19 cellular contexts compared by ENCODE assay signal in the genomic region with DNA sequence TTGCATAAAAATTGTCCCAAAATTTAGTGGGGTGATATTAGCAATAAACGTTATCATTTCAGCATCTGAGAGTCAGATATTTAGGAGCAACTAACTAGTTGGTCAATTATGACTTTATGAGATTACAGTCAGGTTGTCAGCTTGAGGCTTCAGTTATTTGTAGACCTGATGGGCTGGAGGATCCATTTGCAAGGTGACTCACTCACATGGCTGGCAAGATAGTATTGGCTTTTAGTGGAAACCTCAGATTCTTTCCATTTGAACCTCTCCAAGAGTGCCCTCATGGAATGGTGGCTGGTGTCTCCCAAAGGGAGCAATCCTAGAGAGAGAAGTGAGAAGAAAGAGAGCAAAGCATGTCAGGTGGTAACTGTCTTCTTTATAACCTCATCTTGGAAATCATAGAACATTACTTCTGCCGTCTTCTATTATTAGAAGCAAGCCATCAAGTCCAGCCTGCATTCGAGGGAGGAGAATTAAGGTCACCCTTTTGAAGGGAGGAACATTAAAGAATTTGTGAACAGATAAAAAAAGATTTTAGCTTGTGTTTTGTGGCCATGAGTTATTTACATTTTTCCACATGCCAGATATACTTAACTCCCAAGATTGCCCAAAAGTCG.
DNase-seq lines count a peak whose midpoint lies in the region; ATAC-seq and TF ChIP-seq lines count a peak whose summit lies in the region.
"Had no signal": no experiment of that assay in that cellular context is flagged by ENCODE, and none has a peak within 500 bp of the region (broad histone marks: within the 10 kb centered on the region; RNA-seq: fewer than 3 reads in every experiment).

No MANE protein-coding gene starts in this region.

- no peaks in the 10 kb centered on the region for H3K9me3 ChIP-seq in CD4-positive, alpha-beta T cell (ENCODE audit: control insufficient read depth, low read length)
- H3K9me3 ChIP-seq in CD8-positive, alpha-beta T cell (ENCODE audit: low read length) = no peaks in the 10 kb centered on the region
- no peaks in the 10 kb centered on the region for H3K9me3 ChIP-seq in neutrophil
- H3K9me3 ChIP-seq: MG63 had no signal

- no peak for TF ChIP-seq CTCF in CD4-positive, alpha-beta T cell (IDR thresholded peaks at IDR 0.05)
- no peak for TF ChIP-seq CTCF in CD8-positive, alpha-beta T cell (IDR thresholded peaks at IDR 0.05)
- TF ChIP-seq CTCF in neutrophil (IDR thresholded peaks at IDR 0.05) = no peak

- no peaks in the 10 kb centered on the region for H3K27me3 ChIP-seq in CD4-positive, alpha-beta T cell (ENCODE audit: control insufficient read depth, insufficient read depth, low read length)
- no peaks in the 10 kb centered on the region for H3K27me3 ChIP-seq in CD8-positive, alpha-beta T cell (ENCODE audit: insufficient read depth, low read length)
- H3K27me3 ChIP-seq in neutrophil = no peaks in the 10 kb centered on the region
- H3K27me3 ChIP-seq: MG63 had no signal

- H3K27me3 Mint-ChIP-seq in CD4-positive, alpha-beta T cell = no peaks in the 10 kb centered on the region
- H3K27me3 Mint-ChIP-seq in CD8-positive, alpha-beta T cell (ENCODE audit: low read depth) = no peaks in the 10 kb centered on the region
- H3K27me3 Mint-ChIP-seq: B cell; CD4-positive, CD25-positive, alpha-beta regulatory T cell had no signal

- DNase-seq in CD4-positive, alpha-beta T cell = no peak
- DNase-seq in CD8-positive, alpha-beta T cell = no peak
- DNase-seq in amniotic epithelial cell (ENCODE audit: low read depth) (peak; percentile 25), SIG-M5 (lab: John Stamatoyannopoulos, UW) (no peak)
- DNase-seq: CD4-positive, CD25-positive, alpha-beta regulatory T cell; DMS79; GDM1; GOT3; MG63; NCI-H1105; NCI-H1694; NCI-H510A treated with DMSO at 0.1 percent for 48 hours; PC-9 had no signal

- H3K4me3 Mint-ChIP-seq in CD4-positive, alpha-beta T cell = no peak overlapping the region
- no peak overlapping the region for H3K4me3 Mint-ChIP-seq in CD8-positive, alpha-beta T cell
- H3K4me3 Mint-ChIP-seq: B cell had no signal

- H3K27ac ChIP-seq in CD4-positive, alpha-beta T cell (ENCODE audit: low read depth, low read length) = no peak overlapping the region
- no peak overlapping the region for H3K27ac ChIP-seq in CD8-positive, alpha-beta T cell (ENCODE audit: low read depth, low read length)
- peak overlapping the region; percentile 8 for H3K27ac ChIP-seq in neutrophil
- H3K27ac ChIP-seq: PC-9 had no signal

- H3K9me3 Mint-ChIP-seq in CD4-positive, alpha-beta T cell = no peaks in the 10 kb centered on the region
- no peaks in the 10 kb centered on the region for H3K9me3 Mint-ChIP-seq in CD8-positive, alpha-beta T cell
- H3K9me3 Mint-ChIP-seq: CD4-positive, CD25-positive, alpha-beta regulatory T cell had no signal

- no peak overlapping the region for H3K4me3 ChIP-seq in CD8-positive, alpha-beta T cell (ENCODE audit: low read depth, low read length)
- H3K4me3 ChIP-seq in neutrophil (ENCODE audit: low read depth in 1 of 2, low read length in 1 of 2) = no peak overlapping the region
- H3K4me3 ChIP-seq: GM12878, MG63, PC-9 had no signal

- intact Hi-C loops in CD4-positive, alpha-beta T cell (cut with DNase I, micrococcal nuclease) = no loop called here
- intact Hi-C loops in CD8-positive, alpha-beta T cell (cut with DNase I, micrococcal nuclease) = loop anchor here in 1 of 2 experiments (2.0 kb wide), 1 partner anchor 18 kb away; no protein-coding TSS in a partner anchor

- peaks cover 54% of the 10 kb centered on the region for H3K4me1 Mint-ChIP-seq in CD4-positive, alpha-beta T cell (ENCODE audit: low read depth)
- peaks cover 54% of the 10 kb centered on the region for H3K4me1 Mint-ChIP-seq in CD8-positive, alpha-beta T cell (ENCODE audit: low read depth)

- CTCF ChIA-PET in CD4-positive, alpha-beta T cell (lab: Charles Lee) = interaction anchor here (2.0 kb wide), 1 partner anchor 23 kb away, joined by 10 read pairs; a partner anchor contains a TSS
- CTCF ChIA-PET in CD8-positive, alpha-beta T cell (lab: Charles Lee) = interaction anchor here (0.6 to 1.0 kb wide), 2 partner anchors 28 to 60 kb away, joined by 3 read pairs; no protein-coding TSS in a partner anchor

- H3K36me3 ChIP-seq in CD8-positive, alpha-beta T cell (ENCODE audit: insufficient read depth, low read length) = no peaks in the 10 kb centered on the region
- peaks cover 6% of the 10 kb centered on the region for H3K36me3 ChIP-seq in neutrophil

- H3K36me3 Mint-ChIP-seq in CD4-positive, alpha-beta T cell (ENCODE audit: low read depth) = peaks cover 36% of the 10 kb centered on the region
- peaks cover 34% of the 10 kb centered on the region for H3K36me3 Mint-ChIP-seq in CD8-positive, alpha-beta T cell

- H3K27ac Mint-ChIP-seq in CD4-positive, alpha-beta T cell = peak overlapping the region; percentile 24
- H3K27ac Mint-ChIP-seq in CD8-positive, alpha-beta T cell = peak overlapping the region; percentile 18

- ATAC-seq in CD4-positive, alpha-beta T cell (ENCODE audit: poor library complexity) = no peak
- ATAC-seq in CD8-positive, alpha-beta T cell = no peak
- no peak for ATAC-seq in HG03469 (IDR thresholded peaks at IDR 0.05; ENCODE audit: unreplicated experiment)
- no peak for ATAC-seq in HG03196 (IDR thresholded peaks at IDR 0.05; ENCODE audit: unreplicated experiment)
- ATAC-seq: GM12878, HepG2 had no signal

- H3K4me1 ChIP-seq in CD8-positive, alpha-beta T cell (ENCODE audit: insufficient read depth, low read length) = peaks cover 6% of the 10 kb centered on the region
- H3K4me1 ChIP-seq in neutrophil (ENCODE audit: control insufficient read depth in 1 of 2, insufficient read depth in 1 of 2, low read depth in 1 of 2, low read length in 1 of 2) = peaks cover 21 to 22% of the 10 kb centered on the region in 2 experiments

- POLR2A ChIA-PET in CD4-positive, alpha-beta T cell (lab: Charles Lee) = no interaction called here
- POLR2A ChIA-PET in CD8-positive, alpha-beta T cell (lab: Charles Lee) = interaction anchor here (0.6 kb wide), 1 partner anchor 471 kb away, joined by 4 read pairs; no protein-coding TSS in a partner anchor
